In the genomic region with DNA sequence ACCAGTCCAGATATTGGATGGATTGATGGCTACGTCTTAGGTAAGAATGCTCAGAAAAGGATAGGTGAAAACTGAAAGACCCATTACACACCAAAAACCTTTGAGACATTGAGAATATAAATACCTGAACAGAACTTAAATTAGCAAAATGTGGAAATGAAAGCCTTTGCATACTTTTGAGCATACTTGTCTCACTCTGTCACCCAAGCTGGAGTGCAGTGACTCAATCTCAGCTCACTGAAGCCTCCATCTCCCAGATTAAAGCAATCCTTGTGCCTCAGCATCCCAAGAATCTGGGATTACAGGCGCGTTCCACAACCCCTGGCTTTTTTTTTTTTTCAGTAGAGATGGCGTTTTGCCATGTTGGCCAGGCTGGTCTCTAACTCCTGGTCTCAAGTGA, we compare ENCODE assay signal across 32 cellular contexts.
"Had no signal": no experiment of that assay in that cellular context is flagged by ENCODE, and none has a peak within 500 bp of the region (broad histone marks: within the 10 kb centered on the region; RNA-seq: fewer than 3 reads in every experiment).

No MANE protein-coding gene starts in this region.

- H3K36me3 ChIP-seq: esophagus muscularis mucosa, gastrocnemius medialis, heart left ventricle, WERI-Rb-1 had no signal

- DNase-seq: activated B cell treated with CpG ODN at 0.5 μM for 24 hours; activated CD4-positive, alpha-beta memory T cell treated with anti-CD3 and anti-CD28 coated beads for 36 hours; activated CD4-positive, alpha-beta T cell treated with anti-CD3 and anti-CD28 coated beads for 48 hours; activated CD8-positive, alpha-beta memory T cell treated with anti-CD3 and anti-CD28 coated beads, Interleukin-2, amount 10 ng/mL, durations not matched to agents 7 days and 5 days; activated CD8-positive, alpha-beta memory T cell treated with anti-CD3 and anti-CD28 coated beads, Interleukin-2, amount 50 U/mL, for 4 hours; activated CD8-positive, alpha-beta T cell treated with anti-CD3 and anti-CD28 coated beads, Interleukin-2, amount 10 ng/mL, durations not matched to agents 7 days and 5 days; activated effector memory CD4-positive, alpha-beta T cell treated with anti-CD3 and anti-CD28 coated beads, Interleukin-2, amount 50 U/mL, for 16 hours; activated naive CD4-positive, alpha-beta T cell treated with anti-CD3 and anti-CD28 coated beads, Interleukin-2, amount 10 ng/mL, durations not matched to agents 7 days and 5 days; activated naive CD8-positive, alpha-beta T cell treated with anti-CD3 and anti-CD28 coated beads, Interleukin-2, amount 10 ng/mL, durations not matched to agents 7 days and 5 days; activated T-cell treated with anti-CD3 and anti-CD28 coated beads, Interleukin-2, amount 50 U/mL, for 1 hour; activated T-cell treated with anti-CD3 and anti-CD28 coated beads, Interleukin-2, amount 50 U/mL, for 48 hours; anterior cingulate cortex; body of pancreas; caudate nucleus; cortex of kidney; dermis blood vessel endothelial cell; effector CD4-positive, alpha-beta T cell; effector memory CD8-positive, alpha-beta T cell; erythroblast; foreskin keratinocyte; gastrocnemius medialis; glutamatergic neuron; heart left ventricle; T-helper 1 cell; T-helper 17 cell; WERI-Rb-1 had no signal

- H3K27me3 Mint-ChIP-seq: activated B cell treated with CpG ODN at 0.5 μM for 24 hours; activated CD8-positive, alpha-beta memory T cell treated with anti-CD3 and anti-CD28 coated beads, Interleukin-2, amount 10 ng/mL, durations not matched to agents 7 days and 5 days; activated naive CD4-positive, alpha-beta T cell treated with anti-CD3 and anti-CD28 coated beads, Interleukin-2, amount 10 ng/mL, durations not matched to agents 7 days and 5 days; activated naive CD8-positive, alpha-beta T cell treated with anti-CD3 and anti-CD28 coated beads, Interleukin-2, amount 10 ng/mL, durations not matched to agents 7 days and 5 days; effector memory CD8-positive, alpha-beta T cell; T-helper 17 cell had no signal

- H3K9me3 ChIP-seq: body of pancreas, esophagus muscularis mucosa, gastrocnemius medialis had no signal

- H3K27me3 ChIP-seq: body of pancreas, esophagus muscularis mucosa, foreskin keratinocyte, gastrocnemius medialis, heart left ventricle had no signal

- H3K36me3 Mint-ChIP-seq: activated CD4-positive, alpha-beta memory T cell treated with anti-CD3 and anti-CD28 coated beads for 36 hours; activated CD8-positive, alpha-beta memory T cell treated with anti-CD3 and anti-CD28 coated beads, Interleukin-2, amount 10 ng/mL, durations not matched to agents 7 days and 5 days; activated naive CD4-positive, alpha-beta T cell treated with anti-CD3 and anti-CD28 coated beads, Interleukin-2, amount 10 ng/mL, durations not matched to agents 7 days and 5 days; activated naive CD4-positive, alpha-beta T cell treated with anti-CD3 and anti-CD28 coated beads, Interleukin-2, amount 50 U/mL, for 72 hours; activated naive CD8-positive, alpha-beta T cell treated with anti-CD3 and anti-CD28 coated beads, Interleukin-2, amount 10 ng/mL, durations not matched to agents 7 days and 5 days had no signal

- H3K27ac ChIP-seq: body of pancreas, esophagus muscularis mucosa, foreskin keratinocyte, gastrocnemius medialis, heart left ventricle, WERI-Rb-1 had no signal

- H3K9me3 Mint-ChIP-seq: activated naive CD4-positive, alpha-beta T cell treated with anti-CD3 and anti-CD28 coated beads, Interleukin-2, amount 50 U/mL, for 72 hours had no signal

- ATAC-seq: activated CD4-positive, CD25-positive, alpha-beta regulatory T cell treated with anti-CD3 and anti-CD28 coated beads, Interleukin-2, amount 50 U/mL, for 24 hours; activated CD8-positive, alpha-beta memory T cell treated with anti-CD3 and anti-CD28 coated beads, Interleukin-2, amount 10 ng/mL, durations not matched to agents 7 days and 5 days; activated CD8-positive, alpha-beta T cell treated with anti-CD3 and anti-CD28 coated beads, Interleukin-2, amount 10 ng/mL, durations not matched to agents 7 days and 5 days; activated naive CD4-positive, alpha-beta T cell treated with anti-CD3 and anti-CD28 coated beads, Interleukin-2, amount 50 U/mL, for 72 hours; body of pancreas; effector memory CD8-positive, alpha-beta T cell; foreskin keratinocyte; gastrocnemius medialis; heart left ventricle; T-helper 17 cell had no signal

- H3K4me1 Mint-ChIP-seq: activated B cell treated with CpG ODN at 0.5 μM for 24 hours; activated CD8-positive, alpha-beta memory T cell treated with anti-CD3 and anti-CD28 coated beads, Interleukin-2, amount 10 ng/mL, durations not matched to agents 7 days and 5 days; activated naive CD4-positive, alpha-beta T cell treated with anti-CD3 and anti-CD28 coated beads, Interleukin-2, amount 10 ng/mL, durations not matched to agents 7 days and 5 days; activated naive CD8-positive, alpha-beta T cell treated with anti-CD3 and anti-CD28 coated beads, Interleukin-2, amount 10 ng/mL, durations not matched to agents 7 days and 5 days; T-helper 17 cell had no signal

- H3K4me3 Mint-ChIP-seq: activated B cell treated with CpG ODN at 0.5 μM for 24 hours; activated CD4-positive, alpha-beta memory T cell treated with anti-CD3 and anti-CD28 coated beads for 36 hours; activated CD8-positive, alpha-beta memory T cell treated with anti-CD3 and anti-CD28 coated beads, Interleukin-2, amount 10 ng/mL, durations not matched to agents 7 days and 5 days; activated CD8-positive, alpha-beta T cell treated with anti-CD3 and anti-CD28 coated beads, Interleukin-2, amount 10 ng/mL, durations not matched to agents 7 days and 5 days; activated naive CD4-positive, alpha-beta T cell treated with anti-CD3 and anti-CD28 coated beads, Interleukin-2, amount 10 ng/mL, durations not matched to agents 7 days and 5 days; activated naive CD8-positive, alpha-beta T cell treated with anti-CD3 and anti-CD28 coated beads, Interleukin-2, amount 10 ng/mL, durations not matched to agents 7 days and 5 days; activated T-helper 1 cell treated with anti-CD3 and anti-CD28 coated beads, Interleukin-12 subunit alpha, Interleukin-12 subunit beta, Interleukin-2, Interleukin-4 antibody, amounts not matched to agents 30 ng/mL and 10 ng/mL and 1 ng/mL, durations not matched to agents 14 hours and 24 hours and 36 hours; effector memory CD8-positive, alpha-beta T cell; T-helper 17 cell; T-helper 2 cell treated with Interferon-gamma antibody and Interleukin-4, amounts not matched to agents 5 μg/mL and 100 μg/mL, for 36 hours had no signal

- H3K27ac Mint-ChIP-seq: activated B cell treated with CpG ODN at 0.5 μM for 24 hours; activated CD4-positive, alpha-beta memory T cell treated with anti-CD3 and anti-CD28 coated beads for 36 hours; activated CD8-positive, alpha-beta memory T cell treated with anti-CD3 and anti-CD28 coated beads, Interleukin-2, amount 10 ng/mL, durations not matched to agents 7 days and 5 days; activated CD8-positive, alpha-beta T cell treated with anti-CD3 and anti-CD28 coated beads, Interleukin-2, amount 10 ng/mL, durations not matched to agents 7 days and 5 days; activated naive CD4-positive, alpha-beta T cell treated with anti-CD3 and anti-CD28 coated beads, Interleukin-2, amount 10 ng/mL, durations not matched to agents 7 days and 5 days; activated naive CD4-positive, alpha-beta T cell treated with anti-CD3 and anti-CD28 coated beads, Interleukin-2, amount 50 U/mL, for 72 hours; activated naive CD8-positive, alpha-beta T cell treated with anti-CD3 and anti-CD28 coated beads, Interleukin-2, amount 10 ng/mL, durations not matched to agents 7 days and 5 days; activated T-helper 1 cell treated with anti-CD3 and anti-CD28 coated beads, Interleukin-12 subunit alpha, Interleukin-12 subunit beta, Interleukin-2, Interleukin-4 antibody, amounts not matched to agents 30 ng/mL and 10 ng/mL and 1 ng/mL, durations not matched to agents 14 hours and 24 hours and 36 hours; activated T-helper 2 cell treated with anti-CD3 and anti-CD28 coated beads, Interferon-gamma antibody, Interleukin-2, Interleukin-4, amounts not matched to agents 10 μg/mL and 5 μg/mL and 100 μg/mL, durations not matched to agents 14 hours and 24 hours and 36 hours; effector memory CD8-positive, alpha-beta T cell; T-helper 17 cell; T-helper 2 cell treated with Interferon-gamma antibody and Interleukin-4, amounts not matched to agents 5 μg/mL and 100 μg/mL, for 36 hours had no signal

- H3K4me1 ChIP-seq: body of pancreas, esophagus muscularis mucosa, foreskin keratinocyte, gastrocnemius medialis, heart left ventricle had no signal

- H3K4me3 ChIP-seq: body of pancreas, esophagus muscularis mucosa, gastrocnemius medialis, heart left ventricle had no signal
